In genomic region chr10:93061594-93062498, GRCh38 we compare ENCODE assay signal across 9 cellular contexts. TPM values are rescaled to one million over a fixed set of nuclear protein-coding genes. Genes with fewer than 3 reads are reported as not detected.
DNase-seq lines count a peak whose midpoint lies in the region; ATAC-seq, FAIRE-seq and TF ChIP-seq lines count a peak whose summit lies in the region.
"Had no signal": no experiment of that assay in that cellular context is flagged by ENCODE, and none has a peak within 500 bp of the region (broad histone marks: within the 10 kb centered on the region; RNA-seq: fewer than 3 reads in every experiment).

No MANE protein-coding gene starts in this region.

- FAIRE-seq in RCC 7860 (lab: Jason Lieb, UNC) = no peak
- no peak for FAIRE-seq in HTR-8/SVneo (lab: Jason Lieb, UNC)

- no peaks in the 10 kb centered on the region for H3K9me3 Mint-ChIP-seq in activated T-cell treated with anti-CD3 and anti-CD28 coated beads, Interleukin-2, amount 50 U/mL, for 72 hours
- H3K9me3 Mint-ChIP-seq: neural crest cell had no signal

- in situ Hi-C loops in GM13976 (cut with MboI; ENCODE audit: low sequenced_read_pairs, unreplicated experiment) = no loop called here

- ATAC-seq in activated T-cell treated with anti-CD3 and anti-CD28 coated beads, Interleukin-2, amount 50 U/mL, for 72 hours (replicated peaks in 1 of 2) = peak; percentile 52 to 53
- peak in 7 of 8 donors; percentile 8 to 53 (median 48) for ATAC-seq in heart right ventricle

- peaks cover 13% of the 10 kb centered on the region for H3K4me1 Mint-ChIP-seq in activated T-cell treated with anti-CD3 and anti-CD28 coated beads, Interleukin-2, amount 50 U/mL, for 72 hours (ENCODE audit: low read depth)

- peak overlapping the region in 9 of 10 donors; percentile 29 to 51 (median 40) for H3K4me3 ChIP-seq in heart right ventricle

- H3K4me1 ChIP-seq in heart right ventricle = peaks cover 9 to 41% (median 30%) of the 10 kb centered on the region in 9 donors

- H3K27me3 ChIP-seq in heart right ventricle = peaks cover 14 to 96% (median 82%) of the 10 kb centered on the region in 7 donors

- H3K36me3 ChIP-seq in heart right ventricle = peaks cover 0 to 19% (median 5%) of the 10 kb centered on the region in 9 donors

- 5 to 8% methylated on average over 57 of the region's 57 CpGs for WGBS in heart right ventricle, 2 donors

- H3K27me3 Mint-ChIP-seq in activated T-cell treated with anti-CD3 and anti-CD28 coated beads, Interleukin-2, amount 50 U/mL, for 72 hours (ENCODE audit: low read depth) = peaks cover 53% of the 10 kb centered on the region

- peaks cover 0 to 2% of the 10 kb centered on the region in 2 donors for H3K36me3 Mint-ChIP-seq in activated T-cell treated with anti-CD3 and anti-CD28 coated beads, Interleukin-2, amount 50 U/mL, for 72 hours (ENCODE audit: insufficient read depth in 2 of 2)

- DNase-seq in GM13976 (ENCODE audit: low spot score) = peak; percentile 42
- DNase-seq in activated T-cell treated with anti-CD3 and anti-CD28 coated beads, Interleukin-2, amount 50 U/mL, for 72 hours = no peak
- no peak for DNase-seq in heart right ventricle
- DNase-seq in retina = peak; percentile 49
- no peak for DNase-seq in RCC 7860 (ENCODE audit: low spot score)
- DNase-seq in COLO829 (ENCODE audit: low spot score) = no peak
- DNase-seq in HTR-8/SVneo (ENCODE audit: insufficient read length, low spot score) = no peak
- no peak for DNase-seq in RPMI8226

- no peaks in the 10 kb centered on the region for H3K9me3 ChIP-seq in heart right ventricle

- intact Hi-C loops in heart right ventricle (cut with DNase I) = no loop called here

- peak overlapping the region; percentile 79 to 82 for H3K4me3 Mint-ChIP-seq in activated T-cell treated with anti-CD3 and anti-CD28 coated beads, Interleukin-2, amount 50 U/mL, for 72 hours
- H3K4me3 Mint-ChIP-seq: neural crest cell had no signal

- no peak overlapping the region for H3K27ac ChIP-seq in heart right ventricle

- H3K27ac Mint-ChIP-seq in activated T-cell treated with anti-CD3 and anti-CD28 coated beads, Interleukin-2, amount 50 U/mL, for 72 hours = no peak overlapping the region

- no peak for TF ChIP-seq CTCF in GM13976 (IDR thresholded peaks at IDR 0.05; ENCODE audit: borderline replicate concordance, control extremely low read depth, extremely low read depth, insufficient read depth, missing control alignments)
- TF ChIP-seq CTCF in heart right ventricle (IDR thresholded peaks at IDR 0.05) = no peak

RNA-seq across cellular contexts. Expression of gene CYP26C1, which starts 1.2 kb away (rescaled TPM):
- total RNA-seq in activated T-cell treated with anti-CD3 and anti-CD28 coated beads, Interleukin-2, amount 50 U/mL, for 72 hours = under 1 TPM in 1 of 2 donors, not detected in 1; 0.05 TPM
- under 1 TPM in 2 of 10 donors, not detected in 8; 0.08 to 0.15 TPM for total RNA-seq in heart right ventricle
- not detected for polyA plus RNA-seq in heart right ventricle

RNA-seq across cellular contexts. Expression of gene CYP26A1, which starts 11.8 kb away (rescaled TPM):
- not detected for total RNA-seq in activated T-cell treated with anti-CD3 and anti-CD28 coated beads, Interleukin-2, amount 50 U/mL, for 72 hours
- total RNA-seq in heart right ventricle = not detected
- polyA plus RNA-seq in heart right ventricle = not detected

Comparison
In these comparisons a context has a peak if more than half of its experiments do, and no peak if none do; other contexts are left out.
1. DNase-seq: peak in GM13976 (single experiment) and retina (single experiment); none in activated T-cell treated with anti-CD3 and anti-CD28 coated beads, Interleukin-2, amount 50 U/mL, for 72 hours (0 of 2), heart right ventricle (0 of 2), RCC 7860 (single experiment), COLO829 (single experiment), HTR-8/SVneo (single experiment) and RPMI8226 (single experiment).